Comparison of ENCODE assay signal across 28 cellular contexts in genomic region chrX:39912126-39912525, GRCh38.
DNase-seq lines count a peak whose midpoint lies in the region; ATAC-seq, FAIRE-seq and TF ChIP-seq lines count a peak whose summit lies in the region.
"Had no signal": no experiment of that assay in that cellular context is flagged by ENCODE, and none has a peak within 500 bp of the region (broad histone marks: within the 10 kb centered on the region; RNA-seq: fewer than 3 reads in every experiment).

No MANE protein-coding gene starts in this region.

- no peaks in the 10 kb centered on the region for H3K9me2 ChIP-seq in OCI-LY7 (ENCODE audit: insufficient read depth, low read length)

- H3K79me1 ChIP-seq in H1 (ENCODE audit: low read depth, low read length): no peaks in the 10 kb centered on the region

- TF ChIP-seq RAD21 in H1 (IDR thresholded peaks at IDR 0.05 in 1 of 2, conservative IDR thresholded peaks at IDR 0.05 in 1 of 2; ENCODE audit: low read depth in 2 of 2, low read length in 2 of 2): no peak

- no peak overlapping the region for H3K56ac ChIP-seq in H1 (replicated peaks; ENCODE audit: insufficient read length, low read depth, low read length)

- H3K27ac ChIP-seq in H1 (ENCODE audit: low read depth, low read length) (no peak overlapping the region), osteoblast (ENCODE audit: low read depth, low read length) (no peak overlapping the region), OCI-LY7 (ENCODE audit: low read depth, low read length, poor library complexity, severe bottlenecking) (no peak overlapping the region)
- H3K27ac ChIP-seq: BLaER1 had no signal

- no peak overlapping the region for H3K4me2 ChIP-seq in H1 (ENCODE audit: insufficient read depth in 1 of 2, low read depth in 2 of 2, low read length in 2 of 2)
- no peak overlapping the region for H3K4me2 ChIP-seq in osteoblast (ENCODE audit: insufficient read depth, low read length)
- H3K4me2 ChIP-seq in OCI-LY7 (ENCODE audit: low read length): no peak overlapping the region
- H3K4me2 ChIP-seq: BLaER1 had no signal

- H3K27me3 ChIP-seq in H1 (replicated peaks in 1 of 4; ENCODE audit: control insufficient read depth in 3 of 4, extremely low read depth in 1 of 4, insufficient read depth in 3 of 4, low read length in 3 of 4) (peaks cover 0 to 2% (median 0%) of the 10 kb centered on the region in 4 experiments; a peak in 1 of 7 replicates), osteoblast (ENCODE audit: insufficient read depth, low read length) (no peaks in the 10 kb centered on the region)
- H3K27me3 ChIP-seq: BE2C, BLaER1 had no signal

- ATAC-seq in GM21786 (IDR thresholded peaks at IDR 0.05; ENCODE audit: unreplicated experiment): no peak
- ATAC-seq in HG02588 (IDR thresholded peaks at IDR 0.05; ENCODE audit: unreplicated experiment): no peak
- ATAC-seq: GM12878 had no signal

- H4K20me1 ChIP-seq in H1 (replicated peaks in 1 of 2; ENCODE audit: control insufficient read depth in 1 of 2, insufficient read depth in 2 of 2, low read length in 2 of 2) (no peaks in the 10 kb centered on the region), osteoblast (ENCODE audit: insufficient read depth, low read length) (no peaks in the 10 kb centered on the region), OCI-LY7 (ENCODE audit: insufficient read depth, low read length) (no peaks in the 10 kb centered on the region)
- H4K20me1 ChIP-seq: BLaER1 had no signal

- WGBS in H1 (ENCODE audit: extremely low coverage in 1 of 2, insufficient coverage in 1 of 2, insufficient read length in 1 of 2, insufficient replicate concordance in 2 of 2, low coverage in 1 of 2, low lambda C conversion rate in 2 of 2, missing lambda C conversion rate in 1 of 2), 2 experiments: 90% methylated on average over 7 of the region's 7 CpGs; no CpG with 5 or more reads in 1 of the 2 experiments

- CTCF ChIA-PET in H1 (lab: Charles Lee; ENCODE audit: partially characterized antibody) (interaction anchor here (0.9 kb wide), 1 partner anchor 34 kb away, joined by 4 read pairs; no protein-coding TSS in a partner anchor), OCI-LY7 (lab: Charles Lee; ENCODE audit: unreplicated experiment) (no interaction called here)

- intact Hi-C loops in OCI-LY7 (cut with micrococcal nuclease; ENCODE audit: unreplicated experiment): no loop called here

- no peak overlapping the region for H4K5ac ChIP-seq in H1 (ENCODE audit: insufficient read length, low read depth, low read length)

- no peak overlapping the region for H3K4me3 Mint-ChIP-seq in brain
- H3K4me3 Mint-ChIP-seq: CD14-positive monocyte; CD4-positive, alpha-beta memory T cell; CD4-positive, CD25-positive, alpha-beta regulatory T cell; CD8-positive, alpha-beta memory T cell had no signal

- H3K4me1 ChIP-seq in H1 (replicated peaks in 1 of 4; ENCODE audit: control insufficient read depth in 3 of 4, insufficient read depth in 4 of 4, low read length in 3 of 4): peaks cover 0 to 9% (median 0%) of the 10 kb centered on the region in 4 experiments; a peak in 3 of 7 replicates
- peaks cover 16% of the 10 kb centered on the region for H3K4me1 ChIP-seq in osteoblast (ENCODE audit: insufficient read depth, low read length)
- H3K4me1 ChIP-seq in OCI-LY7 (ENCODE audit: insufficient read depth, low read length, poor library complexity, severe bottlenecking): no peaks in the 10 kb centered on the region
- H3K4me1 ChIP-seq: BE2C had no signal

- H2AFZ ChIP-seq in H1 (ENCODE audit: low read length) (no peak overlapping the region), osteoblast (ENCODE audit: low read length) (no peak overlapping the region), OCI-LY7 (ENCODE audit: low read length) (no peak overlapping the region)

- no peak overlapping the region for H2BK12ac ChIP-seq in H1 (ENCODE audit: low read depth, low read length)

- no peak for TF ChIP-seq EP300 in H1 (IDR thresholded peaks at IDR 0.05; ENCODE audit: borderline replicate concordance in 1 of 2, low read depth in 2 of 2, low read length in 2 of 2)

- no peaks in the 10 kb centered on the region for H3K27me3 Mint-ChIP-seq in brain
- H3K27me3 Mint-ChIP-seq: CD4-positive, alpha-beta memory T cell; CD4-positive, CD25-positive, alpha-beta regulatory T cell had no signal

- H3K23ac ChIP-seq in H1 (ENCODE audit: insufficient read length): no peak overlapping the region

- peaks cover 0 to 8% (median 0%) of the 10 kb centered on the region in 5 experiments for H3K9me3 Mint-ChIP-seq in brain
- H3K9me3 Mint-ChIP-seq: CD8-positive, alpha-beta memory T cell had no signal

- H3K14ac ChIP-seq in H1 (ENCODE audit: insufficient read length): no peak overlapping the region

- no peak overlapping the region for H3K4ac ChIP-seq in H1 (replicated peaks; ENCODE audit: insufficient read length, low read depth, low read length)

- H3K36me3 ChIP-seq in H1 (ENCODE audit: control insufficient read depth in 2 of 4, insufficient read depth in 4 of 4, low read length in 3 of 4) (no peaks in the 10 kb centered on the region), osteoblast (ENCODE audit: insufficient read depth, low read length) (no peaks in the 10 kb centered on the region), OCI-LY7 (ENCODE audit: insufficient read depth, low read length) (no peaks in the 10 kb centered on the region)
- H3K36me3 ChIP-seq: BE2C, BLaER1 had no signal

- H4K91ac ChIP-seq in H1 (replicated peaks; ENCODE audit: insufficient read length, low read length): no peak overlapping the region

- no peak for FAIRE-seq in H1 (lab: Jason Lieb, UNC)
- FAIRE-seq: A204.1, GM12878, GM12892, GM18507 had no signal

- H3K4me3 ChIP-seq in H1 (ENCODE audit: extremely low read depth in 1 of 4, insufficient read depth in 2 of 4, low read depth in 3 of 4, low read length in 4 of 4): no peak overlapping the region
- no peak overlapping the region for H3K4me3 ChIP-seq in osteoblast (ENCODE audit: insufficient read depth, low read length)
- H3K4me3 ChIP-seq in OCI-LY7 (ENCODE audit: low read depth, low read length, poor library complexity, severe bottlenecking): no peak overlapping the region
- H3K4me3 ChIP-seq: BLaER1, GM12878 had no signal

- TF ChIP-seq CTCF in brain (conservative IDR thresholded peaks at IDR 0.05): no peak
- TF ChIP-seq CTCF in H1 (IDR thresholded peaks at IDR 0.05; ENCODE audit: control extremely low read depth in 1 of 3, insufficient read depth in 1 of 3, low read depth in 1 of 3, low read length in 3 of 3): no peak
- no peak for TF ChIP-seq CTCF in osteoblast (IDR thresholded peaks at IDR 0.05; ENCODE audit: extremely low read depth, low read depth, low read length)
- no peak for TF ChIP-seq CTCF in OCI-LY7 (conservative IDR thresholded peaks at IDR 0.05; ENCODE audit: low read length)

- H3K4me1 Mint-ChIP-seq in brain: peaks cover 50% of the 10 kb centered on the region
- H3K4me1 Mint-ChIP-seq: CD4-positive, alpha-beta memory T cell; CD4-positive, CD25-positive, alpha-beta regulatory T cell; CD8-positive, alpha-beta memory T cell had no signal

- no peaks in the 10 kb centered on the region for H3K23me2 ChIP-seq in H1 (ENCODE audit: low read depth, low read length)

- POLR2A ChIA-PET in H1 (lab: Charles Lee; ENCODE audit: partially characterized antibody) (no interaction called here), OCI-LY7 (lab: Charles Lee) (no interaction called here)

- 0 out of 2 replicates have a peak overlapping the region, but pooled peaks have one; percentile 38 for H4K8ac ChIP-seq in H1 (ENCODE audit: extremely low read depth, insufficient read depth, low read length)

- no peaks in the 10 kb centered on the region for H3K9me3 ChIP-seq in H1 (ENCODE audit: insufficient read depth in 2 of 2, low read depth in 1 of 2, low read length in 1 of 2)
- no peaks in the 10 kb centered on the region for H3K9me3 ChIP-seq in osteoblast (ENCODE audit: low read depth, low read length)
- H3K9me3 ChIP-seq in OCI-LY7 (ENCODE audit: low read length): no peaks in the 10 kb centered on the region
- H3K9me3 ChIP-seq: BE2C had no signal

- no peak overlapping the region for H3K9ac ChIP-seq in H1 (replicated peaks in 1 of 4; ENCODE audit: extremely low read depth in 1 of 4, low read depth in 3 of 4, low read length in 3 of 4)
- H3K9ac ChIP-seq: BLaER1 had no signal

- H3K27ac Mint-ChIP-seq in brain: peak overlapping the region in 3 of 5 experiments; percentile 11 to 44 (median 34)
- H3K27ac Mint-ChIP-seq: CD14-positive monocyte; CD4-positive, alpha-beta memory T cell; CD4-positive, CD25-positive, alpha-beta regulatory T cell had no signal

- no peak for TF ChIP-seq POLR2A in H1 (IDR thresholded peaks at IDR 0.05; ENCODE audit: control extremely low read depth in 1 of 2, low read depth in 2 of 2, low read length in 2 of 2)

- BruUV-seq in OCI-LY7 (replicated peaks; lab: Mats Ljungman, UMichigan): no TSS peak

- no peak overlapping the region for H2BK20ac ChIP-seq in H1 (ENCODE audit: low read length)

- H2BK120ac ChIP-seq in H1 (replicated peaks; ENCODE audit: low read depth, low read length): no peak overlapping the region

- no peaks in the 10 kb centered on the region for H3K79me2 ChIP-seq in H1 (ENCODE audit: control insufficient read depth in 1 of 2, insufficient read depth in 2 of 2, low read length in 2 of 2)
- no peaks in the 10 kb centered on the region for H3K79me2 ChIP-seq in osteoblast (ENCODE audit: insufficient read depth, low read length)
- no peaks in the 10 kb centered on the region for H3K79me2 ChIP-seq in OCI-LY7 (ENCODE audit: insufficient read depth, low read depth, low read length)

- no peaks in the 10 kb centered on the region for H3K36me3 Mint-ChIP-seq in brain
- H3K36me3 Mint-ChIP-seq: CD14-positive monocyte; CD4-positive, alpha-beta memory T cell; CD4-positive, CD25-positive, alpha-beta regulatory T cell; CD8-positive, alpha-beta memory T cell had no signal

- no peak overlapping the region for H2AK5ac ChIP-seq in H1 (ENCODE audit: low read depth, low read length)

- H2BK15ac ChIP-seq in H1 (ENCODE audit: low read length): no peak overlapping the region

- H3K18ac ChIP-seq in H1 (ENCODE audit: extremely low read depth, low read length): no peak overlapping the region

- no peak overlapping the region for H2BK5ac ChIP-seq in H1 (ENCODE audit: low read depth, low read length)

- DNase-seq in H1 (ENCODE audit: low read depth in 1 of 2, low spot score in 2 of 2): no peak
- DNase-seq in osteoblast (ENCODE audit: insufficient read length, low spot score, missing footprints): peak; percentile 52
- DNase-seq in KG1 (lab: John Stamatoyannopoulos, UW): no peak
- no peak for DNase-seq in OCI-LY7 (ENCODE audit: low spot score)
- DNase-seq: 8988T; ACHN; BE2C; C1 segment of cervical spinal cord; CD4-positive, alpha-beta memory T cell; CD4-positive, CD25-positive, alpha-beta regulatory T cell; CD8-positive, alpha-beta memory T cell; COR-L47; DMS 273 treated with DMSO at 0.1 percent for 48 hours; DMS153; DMS53; DMS79; DND-41; EL; GDM1 had no signal

TF ChIP-seq in H1, 55 proteins besides CTCF, POLR2A, EP300 and RAD21:
- TF ChIP-seq RNF2 (IDR thresholded peaks at IDR 0.05; ENCODE audit: borderline replicate concordance, low read depth, low read length, missing control alignments, poor library complexity, severe bottlenecking) (no peak), SP4 (IDR thresholded peaks at IDR 0.05; ENCODE audit: low read length) (no peak)
TF ChIP-seq in H1: peak in this region for 0.
